8 cellular contexts compared by ENCODE assay signal in the genomic region with DNA sequence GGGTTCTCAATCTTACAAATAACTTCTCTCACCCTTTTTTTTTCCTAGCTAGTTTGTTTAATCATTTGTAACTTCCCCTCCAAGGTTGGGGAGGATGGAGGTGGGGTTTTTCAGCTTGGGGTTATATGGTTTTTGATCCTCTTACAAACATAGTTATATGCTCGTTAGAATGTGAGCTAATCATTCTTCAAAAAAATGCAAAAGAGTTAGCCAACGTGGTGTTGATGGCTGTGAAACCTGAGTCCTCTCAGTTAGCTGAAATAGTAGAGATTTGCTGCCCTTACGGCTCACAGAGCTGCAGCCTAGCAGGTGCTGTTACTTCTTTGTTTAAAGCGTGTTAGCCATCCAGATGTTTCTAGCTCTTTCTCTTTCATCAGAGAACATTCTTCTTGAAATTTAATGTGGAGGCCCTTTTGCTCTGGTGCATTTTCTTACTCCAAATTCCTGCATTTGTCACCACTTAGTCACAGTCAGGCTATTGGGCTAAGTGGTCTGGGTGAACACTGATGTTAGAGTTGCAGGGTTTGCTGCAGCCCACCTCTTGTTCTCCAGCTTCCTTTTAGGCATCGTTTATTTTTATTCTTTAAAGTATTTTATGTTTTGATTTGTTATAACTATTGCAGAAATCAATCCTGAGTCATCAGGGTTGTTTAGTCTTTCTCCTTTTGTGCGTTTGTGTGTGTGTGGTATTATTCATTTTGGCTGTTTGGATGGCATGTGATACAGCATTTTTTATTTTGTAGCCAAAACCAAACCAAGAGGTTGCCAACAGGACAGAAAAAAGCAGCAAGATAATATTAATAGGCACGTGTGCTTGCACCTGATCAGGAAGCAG. TPM values are rescaled to one million over a fixed set of nuclear protein-coding genes. Genes with fewer than 3 reads are reported as not detected.
DNase-seq lines count a peak whose midpoint lies in the region; ATAC-seq and TF ChIP-seq lines count a peak whose summit lies in the region.

No MANE protein-coding gene starts in this region.

- H3K9me3 ChIP-seq in HUES64 (ENCODE audit: insufficient read depth, low read depth, low read length) (no peaks in the 10 kb centered on the region), hepatocyte (ENCODE audit: low read depth) (no peaks in the 10 kb centered on the region)

- H3K9ac ChIP-seq in HUES64 (ENCODE audit: low read depth, low read length) = peak overlapping the region; percentile 35; the same call in 1 of the 2 replicates

- ATAC-seq in GM21576 (IDR thresholded peaks at IDR 0.05; ENCODE audit: unreplicated experiment) = peak; percentile 77

- POLR2A ChIA-PET in GM10248 (lab: Yijun Ruan, JAX) = interaction anchor here (0.6 to 0.7 kb wide), 2 partner anchors 42 to 117 kb away, joined by 3 read pairs; no protein-coding TSS in a partner anchor

- CTCF ChIA-PET in GM10248 (lab: Yijun Ruan, JAX) = interaction anchor here (0.7 to 6.4 kb wide), 10 partner anchors 8 to 61 kb away, joined by 3 to 57 read pairs (median 5); no protein-coding TSS in a partner anchor

- H3K4me3 ChIP-seq in HUES64 (ENCODE audit: low read length) = peak overlapping the region; percentile 10; the same call in 1 of the 2 replicates
- H3K4me3 ChIP-seq in hepatocyte = no peak overlapping the region

- H3K27ac ChIP-seq in HUES64 (ENCODE audit: low read depth, low read length) (peak overlapping the region; percentile 68), hepatocyte (peak overlapping the region; percentile 10)

- H3K9me2 ChIP-seq in hepatocyte (replicated peaks; ENCODE audit: insufficient read depth) = no peaks in the 10 kb centered on the region

- H3K36me3 ChIP-seq in HUES64 (ENCODE audit: insufficient read depth, low read length) = no peaks in the 10 kb centered on the region
- no peaks in the 10 kb centered on the region for H3K36me3 ChIP-seq in hepatocyte (replicated peaks; ENCODE audit: insufficient read depth, low read depth)

- H3K4me1 ChIP-seq in HUES64 (ENCODE audit: insufficient read depth, low read length) (peaks cover 30% of the 10 kb centered on the region), hepatocyte (ENCODE audit: insufficient read depth) (peaks cover 31% of the 10 kb centered on the region)

- H2AFZ ChIP-seq in hepatocyte = no peak overlapping the region

- H3K4me2 ChIP-seq in hepatocyte = peak overlapping the region; percentile 35

- TF ChIP-seq CTCF in GM10248 (IDR thresholded peaks at IDR 0.05; ENCODE audit: control extremely low read depth, extremely low read depth, low read depth, missing control alignments) (no peak), hepatocyte (IDR thresholded peaks at IDR 0.05; ENCODE audit: poor library complexity) (no peak)

- 30% methylated on average over 5 of the region's 7 CpGs for WGBS in HUES64
- 42% methylated on average over 7 of the region's 7 CpGs for WGBS in hepatocyte (ENCODE audit: low lambda C conversion rate, missing lambda C conversion rate)

- peaks cover 18% of the 10 kb centered on the region for H4K20me1 ChIP-seq in hepatocyte (ENCODE audit: insufficient read depth, poor library complexity, severe bottlenecking)

- H3K79me2 ChIP-seq in hepatocyte = peaks cover 89% of the 10 kb centered on the region

- no peaks in the 10 kb centered on the region for H3K27me3 ChIP-seq in HUES64 (ENCODE audit: insufficient read depth, low read length)
- no peaks in the 10 kb centered on the region for H3K27me3 ChIP-seq in hepatocyte

- DNase-seq in GM10248 (ENCODE audit: extremely low spot score) (peak; percentile 40), hepatocyte (ENCODE audit: low spot score) (no peak), medulla oblongata (ENCODE audit: extremely low spot score) (no peak), COR-L47 (lab: John Stamatoyannopoulos, UW) (no peak), globus pallidus (ENCODE audit: low spot score) (no peak)
- DNase-seq in stimulated activated CD4-positive, alpha-beta T cell treated with anti-CD3 and anti-CD28 coated beads, Interleukin-1b, Interleukin-23, amount 100 ng/mL, for 48 hours = no peak

RNA-seq across cellular contexts. Expression of gene LIMS1, which starts 41.1 kb away (rescaled TPM):
- polyA plus RNA-seq in HUES64 (2013, experiment 1 of 2) = 21.9 TPM
- polyA plus RNA-seq in HUES64 (2013, experiment 2 of 2) = 24.9 TPM
- 64.6 and 102 TPM in 2 replicates for total RNA-seq in hepatocyte
- 37.1 and 40.0 TPM in 2 replicates for polyA plus RNA-seq in hepatocyte
